25 cellular contexts compared by ENCODE assay signal in the genomic region with DNA sequence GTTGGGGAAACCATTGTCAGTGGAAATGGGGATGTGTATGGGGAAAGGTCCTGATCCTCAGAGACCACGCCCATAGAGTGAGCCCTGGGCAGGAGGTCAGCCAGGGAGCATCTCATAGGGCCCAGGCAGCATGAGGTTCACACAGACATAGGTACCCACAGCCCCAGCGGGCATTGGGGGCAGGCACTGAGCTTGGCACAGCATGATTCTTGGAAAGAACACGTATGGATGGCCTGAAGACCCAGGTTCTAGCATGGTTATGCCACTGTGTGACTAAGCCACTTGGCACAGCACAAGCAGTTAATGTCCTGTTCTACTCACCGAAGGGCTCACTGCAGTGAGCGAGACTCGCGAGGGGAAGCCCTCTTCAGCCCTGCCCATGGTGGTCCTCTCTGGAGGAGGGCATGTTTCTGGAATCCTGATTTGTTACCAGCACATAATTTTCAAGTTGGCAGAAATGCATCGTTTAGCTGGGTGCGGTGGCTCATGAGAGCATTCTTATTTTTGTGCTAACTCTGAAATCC.
DNase-seq lines count a peak whose midpoint lies in the region; ATAC-seq and TF ChIP-seq lines count a peak whose summit lies in the region.
"Had no signal": no experiment of that assay in that cellular context is flagged by ENCODE, and none has a peak within 500 bp of the region (broad histone marks: within the 10 kb centered on the region; RNA-seq: fewer than 3 reads in every experiment).

No MANE protein-coding gene starts in this region.

- TF ChIP-seq EP300 in SK-N-SH (IDR thresholded peaks at IDR 0.05; ENCODE audit: borderline replicate concordance in 1 of 2, low read depth in 1 of 2, low read length in 1 of 2), result no peak

- no peaks in the 10 kb centered on the region for H4K20me1 ChIP-seq in SK-N-SH (ENCODE audit: insufficient read depth)
- no peaks in the 10 kb centered on the region for H4K20me1 ChIP-seq in OCI-LY1 (ENCODE audit: insufficient read depth, low read length)

- no peak overlapping the region for H3K27ac Mint-ChIP-seq in endodermal cell
- peak overlapping the region; percentile 14 for H3K27ac Mint-ChIP-seq in osteocyte (ENCODE audit: unreplicated experiment)
- H3K27ac Mint-ChIP-seq: activated CD8-positive, alpha-beta T cell treated with anti-CD3 and anti-CD28 coated beads, Interleukin-2, amount 10 ng/mL, durations not matched to agents 7 days and 5 days; GM23338 had no signal

- H3K27me3 ChIP-seq in SK-N-SH (ENCODE audit: insufficient read depth), result no peaks in the 10 kb centered on the region
- H3K27me3 ChIP-seq in OCI-LY1 (ENCODE audit: insufficient read depth, low read length), result no peaks in the 10 kb centered on the region
- H3K27me3 ChIP-seq in endodermal cell (ENCODE audit: control insufficient read depth, insufficient read depth, low read length, poor library complexity, severe bottlenecking), result no peaks in the 10 kb centered on the region
- H3K27me3 ChIP-seq: BE2C, body of pancreas, pancreas, right atrium auricular region, transverse colon had no signal

- H3K9me2 ChIP-seq in SK-N-SH, result no peaks in the 10 kb centered on the region
- H3K9me2 ChIP-seq in OCI-LY1 (ENCODE audit: low read depth, low read length), result no peaks in the 10 kb centered on the region

- no peak for DNase-seq in SK-N-SH
- DNase-seq in endodermal cell, result peak; percentile 55
- DNase-seq in osteocyte (ENCODE audit: extremely low spot score, unreplicated experiment), result no peak
- DNase-seq in NCI-H748 (lab: John Stamatoyannopoulos, UW; ENCODE audit: unreplicated experiment), result no peak
- no peak for DNase-seq in NOMO-1 treated with DMSO at 0.1 percent for 48 hours (lab: John Stamatoyannopoulos, UW; ENCODE audit: unreplicated experiment)
- DNase-seq: activated CD8-positive, alpha-beta T cell treated with anti-CD3 and anti-CD28 coated beads, Interleukin-2, amount 10 ng/mL, durations not matched to agents 7 days and 5 days; activated effector memory CD4-positive, alpha-beta T cell treated with Interleukin-2 at 50 U/mL for 16 hours; BE2C; body of pancreas; cerebellar nuclear complex; COR-L47; DND-41; left ventricle myocardium inferior; midbrain; naive thymus-derived CD4-positive, alpha-beta T cell; NCI-H510A; transverse colon had no signal

- H3K36me3 ChIP-seq in SK-N-SH (replicated peaks in 1 of 2; ENCODE audit: control insufficient read depth in 1 of 2, insufficient read depth in 2 of 2, low read length in 1 of 2) (peaks cover 16 to 28% of the 10 kb centered on the region in 2 experiments), OCI-LY1 (ENCODE audit: insufficient read depth, low read length) (peaks cover 16% of the 10 kb centered on the region; the same call in 1 of the 2 replicates), endodermal cell (ENCODE audit: control insufficient read depth, insufficient read depth, low read length) (peaks cover 7% of the 10 kb centered on the region)
- H3K36me3 ChIP-seq: BE2C, left ventricle myocardium inferior, pancreas, right atrium auricular region, transverse colon had no signal

- H3K4me3 ChIP-seq in SK-N-SH (ENCODE audit: low read depth in 2 of 2, low read length in 1 of 2) (no peak overlapping the region), OCI-LY1 (ENCODE audit: low read depth, low read length, poor library complexity, severe bottlenecking) (no peak overlapping the region), endodermal cell (ENCODE audit: low read length) (no peak overlapping the region)
- H3K4me3 ChIP-seq: body of pancreas, GM23338, left ventricle myocardium inferior, pancreas, right atrium auricular region, smooth muscle cell, transverse colon had no signal

- CTCF ChIA-PET in SK-N-SH (lab: Yijun Ruan, JAX), result interaction anchor here (1.2 to 9.3 kb wide), 4 partner anchors 161 to 304 kb away, joined by 3 to 187 read pairs (median 86); no protein-coding TSS in a partner anchor

- H3K4me1 Mint-ChIP-seq in endodermal cell, result peaks cover 26% of the 10 kb centered on the region
- H3K4me1 Mint-ChIP-seq in osteocyte (ENCODE audit: unreplicated experiment), result peaks cover 49% of the 10 kb centered on the region

- H3K36me3 Mint-ChIP-seq in endodermal cell (ENCODE audit: low read depth) (peaks cover 13% of the 10 kb centered on the region), osteocyte (ENCODE audit: unreplicated experiment) (peaks cover 12% of the 10 kb centered on the region)

- peaks cover 20 to 23% of the 10 kb centered on the region in 2 experiments for H3K4me1 ChIP-seq in SK-N-SH (ENCODE audit: control insufficient read depth in 1 of 2, insufficient read depth in 2 of 2, low read depth in 1 of 2, low read length in 1 of 2)
- peaks cover 52% of the 10 kb centered on the region for H3K4me1 ChIP-seq in OCI-LY1 (ENCODE audit: insufficient read depth, low read length, severe bottlenecking)
- peaks cover 16% of the 10 kb centered on the region for H3K4me1 ChIP-seq in endodermal cell (ENCODE audit: control insufficient read depth, insufficient read depth, low read length)
- H3K4me1 ChIP-seq: BE2C had no signal

- no peak for TF ChIP-seq RAD21 in SK-N-SH (IDR thresholded peaks at IDR 0.05; ENCODE audit: low read length)

- H3K4me3 Mint-ChIP-seq in endodermal cell, result no peak overlapping the region
- H3K4me3 Mint-ChIP-seq in osteocyte (ENCODE audit: unreplicated experiment), result no peak overlapping the region
- H3K4me3 Mint-ChIP-seq: activated CD8-positive, alpha-beta T cell treated with anti-CD3 and anti-CD28 coated beads, Interleukin-2, amount 10 ng/mL, durations not matched to agents 7 days and 5 days had no signal

- ATAC-seq in SK-N-SH treated with all-trans-retinoic acid at 6 μM for 48 hours (no peak), GM19455 (IDR thresholded peaks at IDR 0.05; ENCODE audit: unreplicated experiment) (no peak)
- ATAC-seq: activated CD4-positive, CD25-positive, alpha-beta regulatory T cell treated with anti-CD3 and anti-CD28 coated beads, Interleukin-2, amount 50 U/mL, for 24 hours; activated CD8-positive, alpha-beta T cell treated with anti-CD3 and anti-CD28 coated beads, Interleukin-2, amount 10 ng/mL, durations not matched to agents 7 days and 5 days; body of pancreas; GM23338; naive thymus-derived CD4-positive, alpha-beta T cell; pancreas had no signal

- WGBS in SK-N-SH (ENCODE audit: low lambda C conversion rate), result 86% methylated on average over 8 of the region's 9 CpGs
- WGBS in endodermal cell (ENCODE audit: insufficient coverage in 1 of 2, insufficient read length in 1 of 2), 2 experiments, result 95 to 96% methylated on average over 9 of the region's 9 CpGs

- POLR2A ChIA-PET in SK-N-SH (lab: Yijun Ruan, JAX), result no interaction called here

- H3K79me2 ChIP-seq in SK-N-SH (ENCODE audit: insufficient read depth) (peaks cover 3% of the 10 kb centered on the region; the same call in 1 of the 2 replicates), OCI-LY1 (ENCODE audit: insufficient read depth, low read length) (no peaks in the 10 kb centered on the region)

- H3K27ac ChIP-seq in SK-N-SH (ENCODE audit: low read depth in 2 of 2, low read length in 1 of 2), result no peak overlapping the region
- H3K27ac ChIP-seq in OCI-LY1 (ENCODE audit: low read depth, low read length, poor library complexity, severe bottlenecking), result peak overlapping the region; percentile 61
- H3K27ac ChIP-seq in endodermal cell (ENCODE audit: low read depth, low read length), result no peak overlapping the region
- H3K27ac ChIP-seq: body of pancreas, left ventricle myocardium inferior, pancreas, right atrium auricular region, transverse colon had no signal

- H2AFZ ChIP-seq in SK-N-SH (ENCODE audit: low read depth) (no peak overlapping the region), OCI-LY1 (ENCODE audit: low read length) (no peak overlapping the region)
- H2AFZ ChIP-seq: GM23338 had no signal

- H3K9me3 ChIP-seq in SK-N-SH, result no peaks in the 10 kb centered on the region
- no peaks in the 10 kb centered on the region for H3K9me3 ChIP-seq in OCI-LY1 (ENCODE audit: low read length)
- H3K9me3 ChIP-seq in endodermal cell (ENCODE audit: control insufficient read depth, low read length), result no peaks in the 10 kb centered on the region
- H3K9me3 ChIP-seq: BE2C, body of pancreas, left ventricle myocardium inferior, pancreas, right atrium auricular region, transverse colon had no signal

- H3F3A ChIP-seq in SK-N-SH (replicated peaks; ENCODE audit: insufficient read depth) (peaks cover 40% of the 10 kb centered on the region), OCI-LY1 (ENCODE audit: insufficient read depth, low read length) (peaks cover 8% of the 10 kb centered on the region; the same call in 1 of the 2 replicates)

- H3K9me3 Mint-ChIP-seq in endodermal cell (no peaks in the 10 kb centered on the region), osteocyte (ENCODE audit: unreplicated experiment) (no peaks in the 10 kb centered on the region)
- H3K9me3 Mint-ChIP-seq: GM23338; naive thymus-derived CD4-positive, alpha-beta T cell had no signal

- H3K9ac ChIP-seq in SK-N-SH, result no peak overlapping the region
- no peak overlapping the region for H3K9ac ChIP-seq in OCI-LY1 (ENCODE audit: low read length)
- no peak overlapping the region for H3K9ac ChIP-seq in endodermal cell (ENCODE audit: extremely low read depth, low read length, poor library complexity, severe bottlenecking)

- H3K27me3 Mint-ChIP-seq in endodermal cell (ENCODE audit: insufficient read depth) (peaks cover 29% of the 10 kb centered on the region), osteocyte (ENCODE audit: unreplicated experiment) (no peaks in the 10 kb centered on the region)
- H3K27me3 Mint-ChIP-seq: naive thymus-derived CD4-positive, alpha-beta T cell had no signal

- no peak for TF ChIP-seq CTCF in SK-N-SH (IDR thresholded peaks at IDR 0.05)
- TF ChIP-seq CTCF in OCI-LY1 (IDR thresholded peaks at IDR 0.05; ENCODE audit: low read length), result no peak
- TF ChIP-seq CTCF in endodermal cell (conservative IDR thresholded peaks at IDR 0.05), result no peak
- no peak for TF ChIP-seq CTCF in osteocyte (IDR thresholded peaks at IDR 0.05)

- H3K4me2 ChIP-seq in SK-N-SH, result no peak overlapping the region
- H3K4me2 ChIP-seq in OCI-LY1 (ENCODE audit: low read length), result no peak overlapping the region
- H3K4me2 ChIP-seq: GM23338, smooth muscle cell had no signal

TF ChIP-seq in SK-N-SH, 30 proteins besides CTCF, POLR2A, EP300 and RAD21 (continues in another document):
- TF ChIP-seq POLR2AphosphoS5 (IDR thresholded peaks at IDR 0.05; ENCODE audit: low read depth, low read length), result peak; percentile 23; the same call in 1 of the 2 replicates

TF ChIP-seq in SK-N-SH treated with all-trans-retinoic acid at 6 μM for 48 hours, 23 proteins besides CTCF, POLR2A, EP300 and RAD21 (continues in another document):
- TF ChIP-seq OSR1 (CRISPR knock-in tag; IDR thresholded peaks at IDR 0.05), result no peak
